23 cellular contexts compared by ENCODE assay signal in genomic region chr1:65632230-65632629, GRCh38.
A peak's percentile ranks its signal among the peaks of the same experiment; 100 is the strongest.
DNase-seq lines count a peak whose midpoint lies in the region; ATAC-seq, FAIRE-seq and TF ChIP-seq lines count a peak whose summit lies in the region.
"Had no signal": no experiment of that assay in that cellular context is flagged by ENCODE, and none has a peak within 500 bp of the region (broad histone marks: within the 10 kb centered on the region; RNA-seq: fewer than 3 reads in every experiment).

No MANE protein-coding gene starts in this region.

- no peak overlapping the region for H3K9ac ChIP-seq in colonic mucosa (ENCODE audit: low read depth in 2 of 2, low read length in 2 of 2)
- H3K9ac ChIP-seq: BLaER1 had no signal

- DNase-seq in LoVo (ENCODE audit: low spot score) (peak; percentile 13), colonic mucosa (no peak), mucosa of descending colon (peak in 1 of 3 donors; percentile 17), small intestine (peak; percentile 55), dorsolateral prefrontal cortex (no peak), lower leg skin (ENCODE audit: low spot score in 2 of 2) (no peak), psoas muscle (no peak)
- DNase-seq: Caco-2; CD4-positive, CD25-positive, alpha-beta regulatory T cell; CD8-positive, alpha-beta T cell; DMS153; DND-41; H9 had no signal

- no peak for TF ChIP-seq POLR2A in lower leg skin (IDR thresholded peaks at IDR 0.05)

- ATAC-seq in mucosa of descending colon, result peak; percentile 97
- no peak for ATAC-seq in HG03196 (IDR thresholded peaks at IDR 0.05; ENCODE audit: unreplicated experiment)
- no peak for ATAC-seq in psoas muscle
- ATAC-seq: CD8-positive, alpha-beta T cell; GM12878; GM23338; HCT116 had no signal

- WGBS in small intestine, 3 donors, result 16 to 48% (median 38%) methylated on average over 2 of the region's 2 CpGs
- WGBS in lower leg skin, 2 donors, result 72 to 82% methylated on average over 2 of the region's 2 CpGs
- 78 to 90% (median 82%) methylated on average over 2 of the region's 2 CpGs for WGBS in psoas muscle, 3 donors

- H3K27ac ChIP-seq in colonic mucosa (peak overlapping the region; percentile 43), small intestine (ENCODE audit: low read depth in 1 of 2, low read length in 1 of 2) (no peak overlapping the region), dorsolateral prefrontal cortex (no peak overlapping the region), psoas muscle (no peak overlapping the region)
- H3K27ac ChIP-seq: 22Rv1, BLaER1, C4-2B had no signal

- H3K4me1 ChIP-seq in colonic mucosa (no peaks in the 10 kb centered on the region), mucosa of descending colon (ENCODE audit: low read depth) (no peaks in the 10 kb centered on the region), small intestine (ENCODE audit: control insufficient read depth in 2 of 2, insufficient read depth in 1 of 2, low read depth in 1 of 2, low read length in 1 of 2) (no peaks in the 10 kb centered on the region), psoas muscle (no peaks in the 10 kb centered on the region)
- H3K4me1 ChIP-seq: BLaER1, Caco-2 had no signal

- no peak overlapping the region for H3K4me3 ChIP-seq in colonic mucosa
- H3K4me3 ChIP-seq in mucosa of descending colon, result no peak overlapping the region
- H3K4me3 ChIP-seq in small intestine (ENCODE audit: low read depth in 1 of 2, low read length in 2 of 2), result no peak overlapping the region
- no peak overlapping the region for H3K4me3 ChIP-seq in dorsolateral prefrontal cortex
- H3K4me3 ChIP-seq in lower leg skin (ENCODE audit: low read depth, poor library complexity, severe bottlenecking), result no peak overlapping the region
- H3K4me3 ChIP-seq in psoas muscle, result no peak overlapping the region
- H3K4me3 ChIP-seq: BLaER1, GM12878, GM23338 had no signal

- intact Hi-C loops in colonic mucosa (cut with DNase I), result no loop called here
- intact Hi-C loops in mucosa of descending colon (cut with DNase I, micrococcal nuclease), result no loop called here
- intact Hi-C loops in dorsolateral prefrontal cortex (cut with DNase I), result no loop called here
- intact Hi-C loops in lower leg skin (cut with DNase I; ENCODE audit: low total_unique reads), result no loop called here
- intact Hi-C loops in psoas muscle (cut with DNase I), result no loop called here

- H3K9me3 ChIP-seq in colonic mucosa, result no peaks in the 10 kb centered on the region
- H3K9me3 ChIP-seq in mucosa of descending colon, result no peaks in the 10 kb centered on the region
- H3K9me3 ChIP-seq in small intestine (ENCODE audit: control insufficient read depth, low read depth), result no peaks in the 10 kb centered on the region
- H3K9me3 ChIP-seq in psoas muscle, result no peaks in the 10 kb centered on the region
- H3K9me3 ChIP-seq: BLaER1, Caco-2 had no signal

- TF ChIP-seq CTCF in colonic mucosa (IDR thresholded peaks at IDR 0.05), result no peak
- TF ChIP-seq CTCF in mucosa of descending colon (IDR thresholded peaks at IDR 0.05), result no peak
- TF ChIP-seq CTCF in dorsolateral prefrontal cortex (IDR thresholded peaks at IDR 0.05 in 54 of 56, conservative IDR thresholded peaks at IDR 0.05 in 2 of 56; ENCODE audit: low read depth in 1 of 56, partially characterized antibody in 56 of 56), result no peak
- no peak for TF ChIP-seq CTCF in lower leg skin (IDR thresholded peaks at IDR 0.05)
- TF ChIP-seq CTCF in psoas muscle (IDR thresholded peaks at IDR 0.05), result no peak

- H3K27me3 ChIP-seq in colonic mucosa, result no peaks in the 10 kb centered on the region
- no peaks in the 10 kb centered on the region for H3K27me3 ChIP-seq in small intestine (ENCODE audit: control insufficient read depth in 2 of 2, insufficient read depth in 2 of 2, low read length in 2 of 2)
- no peaks in the 10 kb centered on the region for H3K27me3 ChIP-seq in dorsolateral prefrontal cortex
- no peaks in the 10 kb centered on the region for H3K27me3 ChIP-seq in psoas muscle (ENCODE audit: insufficient read depth in 3 of 3, low read length in 2 of 3)
- H3K27me3 ChIP-seq: BLaER1 had no signal

- peak; percentile 5 for FAIRE-seq in small intestine (lab: Jason Lieb, UNC)
- FAIRE-seq: A204.1, G401.6, GM12878, GM18507 had no signal

- H3K36me3 ChIP-seq in colonic mucosa (no peaks in the 10 kb centered on the region), mucosa of descending colon (ENCODE audit: low read depth) (no peaks in the 10 kb centered on the region), small intestine (ENCODE audit: control insufficient read depth in 2 of 2, insufficient read depth in 2 of 2, low read length in 2 of 2) (no peaks in the 10 kb centered on the region), psoas muscle (ENCODE audit: insufficient read depth in 1 of 2, low read depth in 1 of 2) (no peaks in the 10 kb centered on the region)
- H3K36me3 ChIP-seq: BLaER1 had no signal

Comparison
In these comparisons a context has a peak if more than half of its experiments do, and no peak if none do; other contexts are left out.
1. DNase-seq: peak in LoVo (single experiment) and small intestine (single experiment); none in colonic mucosa (single experiment), dorsolateral prefrontal cortex (0 of 10), lower leg skin (0 of 2) and psoas muscle (0 of 2).